Comparison of ENCODE assay signal across 1 cellular context in the genomic region with DNA sequence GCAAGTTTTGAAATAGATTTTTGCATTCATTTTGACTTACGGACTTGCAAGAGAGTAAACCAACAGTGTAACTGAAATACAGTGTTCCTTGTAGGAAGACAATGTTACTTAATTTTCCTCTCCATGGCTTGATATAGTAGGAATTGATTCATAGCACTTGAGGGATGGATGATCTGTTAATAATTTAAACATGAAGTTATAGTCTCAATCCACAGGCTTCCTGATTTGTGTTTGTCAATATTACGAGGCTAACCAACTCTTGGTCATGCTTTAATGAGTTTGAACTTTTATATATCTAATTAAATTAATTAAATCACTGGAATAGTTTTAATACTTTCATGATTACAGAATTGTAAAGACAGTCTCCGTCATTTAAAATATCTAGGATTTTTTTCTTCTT.
TF ChIP-seq lines count a peak whose summit lies in the region.

No MANE protein-coding gene starts in this region.

TF ChIP-seq in SK-N-SH, 30 proteins besides CTCF, POLR2A, EP300 and RAD21 (continued from another document):
- TF ChIP-seq MAX (IDR thresholded peaks at IDR 0.05; ENCODE audit: low read depth) (no peak), CHD2 (IDR thresholded peaks at IDR 0.05; ENCODE audit: low read length, partially characterized antibody) (no peak), EZH2phosphoT487 (IDR thresholded peaks at IDR 0.05; ENCODE audit: borderline replicate concordance, low read depth) (no peak), FOXJ3 (CRISPR knock-in tag; IDR thresholded peaks at IDR 0.05) (no peak), MEF2A (IDR thresholded peaks at IDR 0.05; ENCODE audit: borderline replicate concordance, low read depth) (no peak), YY1 (IDR thresholded peaks at IDR 0.05; ENCODE audit: low read depth) (no peak), PBX3 (IDR thresholded peaks at IDR 0.05) (no peak)
- TF ChIP-seq, protein P1, sequence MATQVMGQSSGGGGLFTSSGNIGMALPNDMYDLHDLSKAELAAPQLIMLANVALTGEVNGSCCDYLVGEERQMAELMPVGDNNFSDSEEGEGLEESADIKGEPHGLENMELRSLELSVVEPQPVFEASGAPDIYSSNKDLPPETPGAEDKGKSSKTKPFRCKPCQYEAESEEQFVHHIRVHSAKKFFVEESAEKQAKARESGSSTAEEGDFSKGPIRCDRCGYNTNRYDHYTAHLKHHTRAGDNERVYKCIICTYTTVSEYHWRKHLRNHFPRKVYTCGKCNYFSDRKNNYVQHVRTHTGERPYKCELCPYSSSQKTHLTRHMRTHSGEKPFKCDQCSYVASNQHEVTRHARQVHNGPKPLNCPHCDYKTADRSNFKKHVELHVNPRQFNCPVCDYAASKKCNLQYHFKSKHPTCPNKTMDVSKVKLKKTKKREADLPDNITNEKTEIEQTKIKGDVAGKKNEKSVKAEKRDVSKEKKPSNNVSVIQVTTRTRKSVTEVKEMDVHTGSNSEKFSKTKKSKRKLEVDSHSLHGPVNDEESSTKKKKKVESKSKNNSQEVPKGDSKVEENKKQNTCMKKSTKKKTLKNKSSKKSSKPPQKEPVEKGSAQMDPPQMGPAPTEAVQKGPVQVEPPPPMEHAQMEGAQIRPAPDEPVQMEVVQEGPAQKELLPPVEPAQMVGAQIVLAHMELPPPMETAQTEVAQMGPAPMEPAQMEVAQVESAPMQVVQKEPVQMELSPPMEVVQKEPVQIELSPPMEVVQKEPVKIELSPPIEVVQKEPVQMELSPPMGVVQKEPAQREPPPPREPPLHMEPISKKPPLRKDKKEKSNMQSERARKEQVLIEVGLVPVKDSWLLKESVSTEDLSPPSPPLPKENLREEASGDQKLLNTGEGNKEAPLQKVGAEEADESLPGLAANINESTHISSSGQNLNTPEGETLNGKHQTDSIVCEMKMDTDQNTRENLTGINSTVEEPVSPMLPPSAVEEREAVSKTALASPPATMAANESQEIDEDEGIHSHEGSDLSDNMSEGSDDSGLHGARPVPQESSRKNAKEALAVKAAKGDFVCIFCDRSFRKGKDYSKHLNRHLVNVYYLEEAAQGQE (IDR thresholded peaks at IDR 0.05; ENCODE audit: low read depth, low read length), result no peak
TF ChIP-seq in SK-N-SH: peak in this region for 0.
